6 cellular contexts compared by ENCODE assay signal in the genomic region with DNA sequence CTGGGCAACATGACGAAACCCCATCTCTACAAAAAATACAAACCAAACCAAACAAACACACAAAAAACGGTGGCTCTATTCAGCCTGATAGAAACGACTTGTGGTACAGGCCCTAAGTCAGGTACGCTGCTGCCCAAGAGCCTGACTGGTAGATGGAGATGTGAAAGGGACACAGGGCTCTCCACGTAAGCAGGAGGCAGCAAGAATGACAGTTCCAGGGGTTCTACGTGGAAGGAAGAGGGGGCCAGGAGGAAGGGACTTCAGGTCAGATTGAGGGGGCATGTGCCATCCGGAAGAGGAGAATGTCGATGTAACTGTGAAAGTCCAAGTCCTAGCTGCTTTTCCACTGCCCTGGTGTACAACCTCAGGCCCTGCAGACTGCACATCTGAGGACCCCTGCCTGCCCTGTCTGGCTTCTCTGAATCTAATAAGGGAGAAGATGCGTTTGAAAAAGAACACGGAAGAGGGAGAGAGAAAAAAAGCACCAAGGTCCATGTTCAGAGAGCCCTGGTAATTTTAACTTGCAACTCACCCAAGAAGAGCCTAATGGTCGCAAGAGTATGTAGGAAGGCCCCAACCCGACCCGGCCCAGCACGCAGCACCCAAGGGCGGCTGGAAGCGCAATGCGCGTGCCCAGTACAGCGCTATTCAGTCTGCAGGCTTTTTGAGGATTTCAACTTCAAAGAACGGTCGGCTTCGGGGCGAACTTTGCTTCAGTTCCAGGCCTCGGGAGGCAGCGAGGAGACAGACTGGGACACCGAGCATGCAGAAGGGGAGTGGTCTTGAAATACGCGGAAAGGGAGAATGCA. TPM values are rescaled to one million over a fixed set of nuclear protein-coding genes. Genes with fewer than 3 reads are reported as not detected.
DNase-seq lines count a peak whose midpoint lies in the region; ATAC-seq and TF ChIP-seq lines count a peak whose summit lies in the region.

No MANE protein-coding gene starts in this region.

- in situ Hi-C loops in mammary epithelial cell (cut with MboI; ENCODE audit: low sequenced_read_pairs in 2 of 2), result no loop called here

- H2AK5ac ChIP-seq in neuronal stem cell (ENCODE audit: low read depth, low read length), result no peak overlapping the region

- H2BK15ac ChIP-seq in neuronal stem cell (ENCODE audit: low read length), result peak overlapping the region; percentile 7

- H3K23ac ChIP-seq in neuronal stem cell (ENCODE audit: low read depth, low read length, poor library complexity), result no peak overlapping the region

- H3K27me3 ChIP-seq in mammary epithelial cell (ENCODE audit: insufficient read depth, low read length), result no peaks in the 10 kb centered on the region
- peaks cover 0 to 2% (median 0%) of the 10 kb centered on the region in 3 experiments for H3K27me3 ChIP-seq in neuronal stem cell (ENCODE audit: control insufficient read depth in 3 of 3, insufficient read depth in 3 of 3, low read depth in 1 of 3, low read length in 3 of 3)

- no peak overlapping the region for H4K8ac ChIP-seq in neuronal stem cell (ENCODE audit: low read depth, low read length)

- H2BK12ac ChIP-seq in neuronal stem cell (ENCODE audit: low read length), result no peak overlapping the region

- H3K4me3 ChIP-seq in mammary epithelial cell (replicated peaks in 1 of 3; ENCODE audit: insufficient read depth in 1 of 3, low read depth in 2 of 3, low read length in 3 of 3), result peak overlapping the region; percentile 60 to 97 (median 91)
- peak overlapping the region; percentile 80 to 92 for H3K4me3 ChIP-seq in neuronal stem cell (ENCODE audit: low read length in 2 of 2)

- H3K9me3 ChIP-seq in mammary epithelial cell (replicated peaks; ENCODE audit: insufficient read depth, low read length), result no peaks in the 10 kb centered on the region
- H3K9me3 ChIP-seq in neuronal stem cell (replicated peaks in 1 of 2; ENCODE audit: control insufficient read depth in 2 of 2, insufficient read depth in 1 of 2, low read depth in 1 of 2, low read length in 2 of 2), result no peaks in the 10 kb centered on the region

- H3K9ac ChIP-seq in mammary epithelial cell (ENCODE audit: insufficient read depth, low read length) (peak overlapping the region; percentile 88), neuronal stem cell (ENCODE audit: low read depth, low read length, poor library complexity) (peak overlapping the region; percentile 94)

- H3K36me3 ChIP-seq in mammary epithelial cell (ENCODE audit: insufficient read depth, low read length), result no peaks in the 10 kb centered on the region
- H3K36me3 ChIP-seq in neuronal stem cell (replicated peaks in 1 of 2; ENCODE audit: control insufficient read depth in 2 of 2, insufficient read depth in 2 of 2, low read length in 2 of 2), result peaks cover 4 to 5% of the 10 kb centered on the region in 2 donors

- H4K91ac ChIP-seq in neuronal stem cell (ENCODE audit: low read depth, low read length, poor library complexity), result no peak overlapping the region

- CTCF ChIA-PET in mammary epithelial cell (lab: Charles Lee; ENCODE audit: low non-redundant PET), result interaction anchor here (0.6 to 3.3 kb wide), 2 partner anchors 29 to 44 kb away, joined by 3 to 20 read pairs; no protein-coding TSS in a partner anchor

- H3K79me2 ChIP-seq in mammary epithelial cell (ENCODE audit: insufficient read depth, low read length), result peaks cover 59% of the 10 kb centered on the region

- peak overlapping the region; percentile 95 for H3K18ac ChIP-seq in neuronal stem cell (ENCODE audit: low read length)

- DNase-seq in mammary epithelial cell, result no peak
- DNase-seq in neuronal stem cell (ENCODE audit: low spot score), result no peak
- DNase-seq in NCI-H1105 treated with DMSO at 0.1 percent for 48 hours (lab: John Stamatoyannopoulos, UW), result no peak
- DNase-seq in RKO (ENCODE audit: low spot score), result no peak

- H3K4me1 ChIP-seq in mammary epithelial cell (ENCODE audit: insufficient read depth, low read length), result peaks cover 49% of the 10 kb centered on the region
- H3K4me1 ChIP-seq in neuronal stem cell (ENCODE audit: control insufficient read depth in 2 of 2, insufficient read depth in 1 of 2, low read depth in 1 of 2, low read length in 2 of 2), result peaks cover 28 to 30% of the 10 kb centered on the region in 2 donors

- peak overlapping the region; percentile 57 for H2BK5ac ChIP-seq in neuronal stem cell (ENCODE audit: low read length)

- H3K14ac ChIP-seq in neuronal stem cell (ENCODE audit: low read length), result peak overlapping the region; percentile 3

- H3K27ac ChIP-seq in 22Rv1, result peak overlapping the region; percentile 96
- peak overlapping the region; percentile 81 for H3K27ac ChIP-seq in mammary epithelial cell (ENCODE audit: insufficient read depth, low read depth, low read length)
- H3K27ac ChIP-seq in neuronal stem cell (replicated peaks; ENCODE audit: low read length), result peak overlapping the region; percentile 96

- no peak overlapping the region for H3K4ac ChIP-seq in neuronal stem cell (ENCODE audit: low read length)

- dilution Hi-C loops in mammary epithelial cell (cut with HindIII; ENCODE audit: low sequenced_read_pairs), result loop anchor here (5.0 kb wide), 1 partner anchor 278 kb away; no protein-coding TSS in a partner anchor

- TF ChIP-seq CTCF in 22Rv1 (IDR thresholded peaks at IDR 0.05), result no peak
- TF ChIP-seq CTCF in mammary epithelial cell (conservative IDR thresholded peaks at IDR 0.05 in 1 of 2, IDR thresholded peaks at IDR 0.05 in 1 of 2; ENCODE audit: extremely low read depth in 1 of 2, insufficient read depth in 1 of 2, low read depth in 1 of 2, low read length in 2 of 2), result no peak

- 15% methylated on average over 21 of the region's 28 CpGs for WGBS in mammary epithelial cell (ENCODE audit: low coverage, missing lambda C conversion rate)
- WGBS in neuronal stem cell (ENCODE audit: extremely low coverage in 2 of 2, insufficient read length in 2 of 2, insufficient replicate concordance in 1 of 2), 2 donors, result no CpG with 5 or more reads among the region's 28 CpGs

- H4K20me1 ChIP-seq in mammary epithelial cell (ENCODE audit: insufficient read depth, low read length), result no peaks in the 10 kb centered on the region

- peaks cover 7% of the 10 kb centered on the region for H3K79me1 ChIP-seq in neuronal stem cell (ENCODE audit: low read depth, low read length)

- H3K4me2 ChIP-seq in mammary epithelial cell (ENCODE audit: insufficient read depth, low read depth, low read length) (peak overlapping the region; percentile 95), neuronal stem cell (ENCODE audit: insufficient read depth, low read length, poor library complexity, severe bottlenecking) (peak overlapping the region; percentile 88)

- BruUV-seq in mammary epithelial cell (replicated peaks; lab: Mats Ljungman, UMichigan), result TSS peak; percentile 46

- ATAC-seq in HG02588 (IDR thresholded peaks at IDR 0.05; ENCODE audit: unreplicated experiment), result peak; percentile 1

- peak overlapping the region; percentile 92 for H2AFZ ChIP-seq in mammary epithelial cell (ENCODE audit: low read depth, low read length)
- peak overlapping the region; percentile 74 for H2AFZ ChIP-seq in neuronal stem cell (ENCODE audit: low read length)

- no peak overlapping the region for H2BK120ac ChIP-seq in neuronal stem cell (ENCODE audit: low read depth, low read length)

- intact Hi-C loops in mammary epithelial cell (cut with micrococcal nuclease), result no loop called here

RNA-seq across cellular contexts. Expression of gene ZNRD2, which starts 0.9 kb away (rescaled TPM):
- 10 to 100 TPM; 35.2 to 52.8 TPM for total RNA-seq in mammary epithelial cell
- polyA plus RNA-seq in mammary epithelial cell, result 60.2 TPM
- polyA minus RNA-seq in mammary epithelial cell, result 6.7 TPM
- 53.3 TPM for polyA plus RNA-seq in neuronal stem cell (2013, experiment 1 of 2)
- polyA plus RNA-seq in neuronal stem cell (2013, experiment 2 of 2), result 50.3 TPM

RNA-seq across cellular contexts. Expression of gene FAM89B, which starts 3.0 kb away (rescaled TPM):
- total RNA-seq in mammary epithelial cell, result 10 to 100 TPM; 21.2 to 35.1 TPM
- polyA plus RNA-seq in mammary epithelial cell, result 26.0 TPM
- 27.4 TPM for polyA minus RNA-seq in mammary epithelial cell
- 50.9 TPM for polyA plus RNA-seq in neuronal stem cell (2013, experiment 1 of 2)
- polyA plus RNA-seq in neuronal stem cell (2013, experiment 2 of 2), result 50.0 TPM

RNA-seq across cellular contexts. Expression of gene EHBP1L1, which starts 6.5 kb away (rescaled TPM):
- total RNA-seq in mammary epithelial cell, result 10 to 100 TPM; 17.5 to 47.5 TPM
- 17.7 TPM for polyA plus RNA-seq in mammary epithelial cell
- 14.2 TPM for polyA minus RNA-seq in mammary epithelial cell
- 7.3 TPM for polyA plus RNA-seq in neuronal stem cell (2013, experiment 1 of 2)
- 6.4 TPM for polyA plus RNA-seq in neuronal stem cell (2013, experiment 2 of 2)

RNA-seq across cellular contexts. Expression of gene LTBP3, which starts 11.2 kb away (rescaled TPM):
- 10 to 100 TPM; 21.0 to 42.5 TPM for total RNA-seq in mammary epithelial cell
- polyA plus RNA-seq in mammary epithelial cell, result 46.5 TPM
- polyA minus RNA-seq in mammary epithelial cell, result 38.3 TPM
- 8.7 TPM for polyA plus RNA-seq in neuronal stem cell (2013, experiment 1 of 2)
- 8.6 TPM for polyA plus RNA-seq in neuronal stem cell (2013, experiment 2 of 2)

RNA-seq across cellular contexts. Expression of gene KCNK7, which starts 26.2 kb away (rescaled TPM):
- under 1 TPM; 0.17 to 0.24 TPM for total RNA-seq in mammary epithelial cell
- polyA plus RNA-seq in mammary epithelial cell, result 0.20 TPM
- 0.57 TPM for polyA minus RNA-seq in mammary epithelial cell
- polyA plus RNA-seq in neuronal stem cell (2013, experiment 1 of 2), result 0.06 TPM
- polyA plus RNA-seq in neuronal stem cell (2013, experiment 2 of 2), result 0.08 TPM
